In the genomic region with DNA sequence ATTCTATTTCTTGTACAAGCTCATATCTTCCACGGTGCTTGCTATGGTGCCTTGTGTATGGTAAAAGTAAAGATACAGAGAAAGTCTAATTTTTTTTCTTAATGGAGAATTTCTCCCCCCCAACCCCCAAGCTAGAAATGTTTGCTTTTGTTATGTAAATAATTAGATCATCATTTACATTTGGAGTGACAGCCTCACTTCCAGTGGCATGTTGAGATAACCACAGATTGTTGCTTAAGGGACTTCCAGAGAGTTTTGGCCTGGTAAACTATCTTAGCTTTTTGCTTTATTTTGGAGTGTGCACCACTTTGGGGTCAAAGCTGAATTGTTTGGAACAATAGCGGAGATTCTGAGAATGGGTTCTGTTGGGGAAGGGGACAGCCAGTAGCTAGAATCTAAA, we compare ENCODE assay signal across 23 cellular contexts.
"Had no signal": no experiment of that assay in that cellular context is flagged by ENCODE, and none has a peak within 500 bp of the region (broad histone marks: within the 10 kb centered on the region; RNA-seq: fewer than 3 reads in every experiment).

No MANE protein-coding gene starts in this region.

- DNase-seq: activated CD4-positive, alpha-beta memory T cell treated with anti-CD3 and anti-CD28 coated beads, Interleukin-2, amount 10 ng/mL, durations not matched to agents 7 days and 5 days; activated CD4-positive, alpha-beta T cell treated with anti-CD3 and anti-CD28 coated beads for 48 hours; activated CD4-positive, CD25-positive, alpha-beta regulatory T cell; activated naive CD4-positive, alpha-beta T cell; activated naive CD8-positive, alpha-beta T cell treated with anti-CD3 and anti-CD28 coated beads for 36 hours; activated T-cell treated with anti-CD3 and anti-CD28 coated beads, Interleukin-2, amount 50 U/mL, for 1 hour; amniotic stem cell; effector memory CD4-positive, alpha-beta T cell; esophagus squamous epithelium; foreskin keratinocyte; left ventricle myocardium inferior; mammary epithelial cell; retina; spleen; stimulated activated naive B cell treated with anti-CD40 and anti-IgM and Interleukin-4, amounts not matched to agents 10 μg/mL and 1 μg/mL and 100 μg/mL, for 72 hours; T1000 had no signal

- H3K9me3 Mint-ChIP-seq: activated CD4-positive, alpha-beta memory T cell treated with anti-CD3 and anti-CD28 coated beads, Interleukin-2, amount 10 ng/mL, durations not matched to agents 7 days and 5 days; activated naive CD8-positive, alpha-beta T cell treated with anti-CD3 and anti-CD28 coated beads for 36 hours; activated T-helper 17 cell treated with anti-CD3 and anti-CD28 coated beads, Interleukin-2, amount 50 U/mL, for 72 hours; dendritic cell treated with granulocyte-macrophage colony-stimulating factor and Interleukin-4, amounts not matched to agents 40 ng/mL and 50 ng/mL, for 4 days; neural crest cell; stimulated activated naive B cell treated with anti-CD40 and anti-IgM and Interleukin-4, amounts not matched to agents 10 μg/mL and 1 μg/mL and 100 μg/mL, for 72 hours had no signal

- H3K79me2 ChIP-seq: hepatocyte had no signal

- H3K36me3 ChIP-seq: cardiac muscle cell, esophagus squamous epithelium, left ventricle myocardium inferior, spleen, thoracic aorta, upper lobe of left lung had no signal

- H3K36me3 Mint-ChIP-seq: activated naive CD8-positive, alpha-beta T cell treated with anti-CD3 and anti-CD28 coated beads for 36 hours; stimulated activated naive B cell treated with anti-CD40 and anti-IgM and Interleukin-4, amounts not matched to agents 10 μg/mL and 1 μg/mL and 100 μg/mL, for 72 hours had no signal

- H3K27ac ChIP-seq: cardiac muscle cell, esophagus squamous epithelium, foreskin keratinocyte, hepatocyte, left ventricle myocardium inferior, spleen, thoracic aorta had no signal

- ATAC-seq: activated T-helper 17 cell treated with anti-CD3 and anti-CD28 coated beads, Interleukin-2, amount 50 U/mL, for 72 hours; foreskin keratinocyte; stimulated activated naive B cell treated with anti-CD40 and anti-IgM and Interleukin-4, amounts not matched to agents 10 μg/mL and 1 μg/mL and 100 μg/mL, for 72 hours had no signal

- H2AFZ ChIP-seq: hepatocyte had no signal

- H3K4me1 Mint-ChIP-seq: activated CD4-positive, alpha-beta memory T cell treated with anti-CD3 and anti-CD28 coated beads, Interleukin-2, amount 10 ng/mL, durations not matched to agents 7 days and 5 days; activated naive CD8-positive, alpha-beta T cell treated with anti-CD3 and anti-CD28 coated beads for 36 hours; activated T-helper 17 cell treated with anti-CD3 and anti-CD28 coated beads, Interleukin-2, amount 50 U/mL, for 72 hours; neural crest cell had no signal

- H3K27ac Mint-ChIP-seq: activated CD4-positive, alpha-beta memory T cell treated with anti-CD3 and anti-CD28 coated beads, Interleukin-2, amount 10 ng/mL, durations not matched to agents 7 days and 5 days; activated naive CD8-positive, alpha-beta T cell treated with anti-CD3 and anti-CD28 coated beads for 36 hours; activated T-helper 17 cell treated with anti-CD3 and anti-CD28 coated beads, Interleukin-2, amount 50 U/mL, for 72 hours; stimulated activated naive B cell treated with anti-CD40 and anti-IgM and Interleukin-4, amounts not matched to agents 10 μg/mL and 1 μg/mL and 100 μg/mL, for 72 hours had no signal

- H3K9me3 ChIP-seq: esophagus squamous epithelium, left ventricle myocardium inferior, spleen, thoracic aorta, upper lobe of left lung had no signal

- H3K4me3 Mint-ChIP-seq: activated CD4-positive, alpha-beta memory T cell treated with anti-CD3 and anti-CD28 coated beads, Interleukin-2, amount 10 ng/mL, durations not matched to agents 7 days and 5 days; activated naive CD8-positive, alpha-beta T cell treated with anti-CD3 and anti-CD28 coated beads for 36 hours; activated T-helper 17 cell treated with anti-CD3 and anti-CD28 coated beads, Interleukin-2, amount 50 U/mL, for 72 hours; dendritic cell treated with granulocyte-macrophage colony-stimulating factor and Interleukin-4, amounts not matched to agents 40 ng/mL and 50 ng/mL, for 4 days; neural crest cell; stimulated activated naive B cell treated with anti-CD40 and anti-IgM and Interleukin-4, amounts not matched to agents 10 μg/mL and 1 μg/mL and 100 μg/mL, for 72 hours had no signal

- H3K4me3 ChIP-seq: cardiac muscle cell, esophagus squamous epithelium, hepatocyte, left ventricle myocardium inferior, spleen, thoracic aorta, upper lobe of left lung had no signal

- H3K4me1 ChIP-seq: esophagus squamous epithelium, foreskin keratinocyte, left ventricle myocardium inferior had no signal

- H3K27me3 ChIP-seq: cardiac muscle cell, hepatocyte, spleen, upper lobe of left lung had no signal

- H3K27me3 Mint-ChIP-seq: activated naive CD8-positive, alpha-beta T cell treated with anti-CD3 and anti-CD28 coated beads for 36 hours; dendritic cell treated with granulocyte-macrophage colony-stimulating factor and Interleukin-4, amounts not matched to agents 40 ng/mL and 50 ng/mL, for 4 days; stimulated activated naive B cell treated with anti-CD40 and anti-IgM and Interleukin-4, amounts not matched to agents 10 μg/mL and 1 μg/mL and 100 μg/mL, for 72 hours had no signal

- H3K4me2 ChIP-seq: hepatocyte had no signal
